ENCODE assay signal across 7 cellular contexts in genomic region chr7:121385800-121386179, GRCh38. TPM values are rescaled to one million over a fixed set of nuclear protein-coding genes. Genes with fewer than 3 reads are reported as not detected.
DNase-seq lines count a peak whose midpoint lies in the region; ATAC-seq and TF ChIP-seq lines count a peak whose summit lies in the region.

No MANE protein-coding gene starts in this region.

- no peak overlapping the region for H3K4me3 ChIP-seq in fibroblast of villous mesenchyme (ENCODE audit: low read depth, low read length)

- no peak for TF ChIP-seq CTCF in fibroblast of villous mesenchyme (IDR thresholded peaks at IDR 0.05; ENCODE audit: insufficient read depth, low read depth, low read length)

- DNase-seq in NAMALWA (ENCODE audit: low spot score) (peak; percentile 97), fibroblast of villous mesenchyme (ENCODE audit: low read depth) (peak; percentile 28), EL (no peak), NCI-H774 (lab: John Stamatoyannopoulos, UW) (no peak)
- no peak for DNase-seq in stimulated activated CD4-positive, alpha-beta T cell treated with anti-CD3 and anti-CD28 coated beads, Interleukin-12 subunit alpha, Interleukin-12 subunit beta, amount 100 ng/mL, for 4 hours

- ATAC-seq in GM18517 (IDR thresholded peaks at IDR 0.05; ENCODE audit: unreplicated experiment) (peak; percentile 96), GM21786 (IDR thresholded peaks at IDR 0.05; ENCODE audit: unreplicated experiment) (peak; percentile 95)

RNA-seq across cellular contexts. Expression of gene FAM3C, which starts 10.3 kb away (rescaled TPM):
- 18.7 and 35.8 TPM in 2 replicates for total RNA-seq in fibroblast of villous mesenchyme

RNA-seq across cellular contexts. Expression of gene WNT16, which starts 57.0 kb away (rescaled TPM):
- total RNA-seq in fibroblast of villous mesenchyme = under 0.01 and 0.32 TPM in 2 replicates

Comparison
In these comparisons a context has a peak if more than half of its experiments do, and no peak if none do; other contexts are left out.
1. DNase-seq: peak in NAMALWA (single experiment) and fibroblast of villous mesenchyme (single experiment); none in stimulated activated CD4-positive, alpha-beta T cell treated with anti-CD3 and anti-CD28 coated beads, Interleukin-12 subunit alpha, Interleukin-12 subunit beta, amount 100 ng/mL, for 4 hours (single experiment), EL (single experiment) and NCI-H774 (single experiment).